11 cellular contexts compared by ENCODE assay signal in the genomic region with DNA sequence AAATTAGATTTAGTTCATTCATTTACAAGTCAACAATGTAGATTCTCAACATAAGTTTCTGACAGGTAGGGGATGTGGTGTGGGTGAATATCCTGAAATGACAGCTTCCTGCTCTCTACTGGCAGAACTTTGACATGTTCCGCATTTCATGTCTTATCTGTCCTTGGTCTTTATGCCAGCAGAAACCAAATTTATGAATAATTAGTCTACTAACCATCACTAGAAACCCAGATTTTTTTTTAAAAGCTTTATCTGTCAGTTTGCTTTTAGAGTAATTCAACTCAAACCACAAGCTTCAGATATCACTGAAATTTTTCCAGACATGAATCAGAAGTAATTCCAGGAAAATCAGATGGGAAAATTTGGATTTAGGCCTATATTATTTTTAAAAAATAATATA. TPM values are rescaled to one million over a fixed set of nuclear protein-coding genes. Genes with fewer than 3 reads are reported as not detected.
DNase-seq lines count a peak whose midpoint lies in the region; ATAC-seq and TF ChIP-seq lines count a peak whose summit lies in the region.
"Had no signal": no experiment of that assay in that cellular context is flagged by ENCODE, and none has a peak within 500 bp of the region (broad histone marks: within the 10 kb centered on the region; RNA-seq: fewer than 3 reads in every experiment).

No MANE protein-coding gene starts in this region.

- H3K36me3 Mint-ChIP-seq in CD8-positive, alpha-beta T cell, result peaks cover 51% of the 10 kb centered on the region
- peaks cover 25% of the 10 kb centered on the region for H3K36me3 Mint-ChIP-seq in activated naive CD8-positive, alpha-beta T cell treated with anti-CD3 and anti-CD28 coated beads, Interleukin-2, amount 50 U/mL, for 24 hours (ENCODE audit: low read depth)

- no peaks in the 10 kb centered on the region for H3K4me1 ChIP-seq in CD8-positive, alpha-beta T cell (ENCODE audit: insufficient read depth, low read length)
- H3K4me1 ChIP-seq in psoas muscle, result no peaks in the 10 kb centered on the region
- H3K4me1 ChIP-seq: BLaER1, sigmoid colon had no signal

- 89 to 95% (median 90%) methylated on average over 1 of the region's 1 CpG for WGBS in psoas muscle, 3 donors

- ATAC-seq in CD8-positive, alpha-beta T cell, result peak; percentile 44
- ATAC-seq in GM21390 (IDR thresholded peaks at IDR 0.05; ENCODE audit: unreplicated experiment) (peak; percentile 51), psoas muscle (no peak)
- ATAC-seq in activated naive CD8-positive, alpha-beta T cell treated with anti-CD3 and anti-CD28 coated beads, Interleukin-2, amount 50 U/mL, for 24 hours, result peak; percentile 46

- H3K27me3 ChIP-seq in CD8-positive, alpha-beta T cell (ENCODE audit: insufficient read depth, low read length), result no peaks in the 10 kb centered on the region
- H3K27me3 ChIP-seq in psoas muscle (ENCODE audit: insufficient read depth in 3 of 3, low read length in 2 of 3), result no peaks in the 10 kb centered on the region
- H3K27me3 ChIP-seq: BLaER1, sigmoid colon had no signal

- no peak overlapping the region for H3K27ac Mint-ChIP-seq in CD8-positive, alpha-beta T cell
- no peak overlapping the region for H3K27ac Mint-ChIP-seq in activated naive CD8-positive, alpha-beta T cell treated with anti-CD3 and anti-CD28 coated beads, Interleukin-2, amount 50 U/mL, for 24 hours

- POLR2A ChIA-PET in CD8-positive, alpha-beta T cell (lab: Charles Lee), result interaction anchor here (1.2 kb wide), 2 partner anchors 18 to 154 kb away, joined by 3 read pairs; a partner anchor contains a TSS

- TF ChIP-seq CTCF in CD8-positive, alpha-beta T cell (IDR thresholded peaks at IDR 0.05), result no peak
- TF ChIP-seq CTCF in psoas muscle (IDR thresholded peaks at IDR 0.05), result no peak

- intact Hi-C loops in CD8-positive, alpha-beta T cell (cut with DNase I, micrococcal nuclease), result no loop called here
- intact Hi-C loops in psoas muscle (cut with DNase I), result no loop called here

- H3K27me3 Mint-ChIP-seq in CD8-positive, alpha-beta T cell (ENCODE audit: low read depth), result no peaks in the 10 kb centered on the region
- no peaks in the 10 kb centered on the region for H3K27me3 Mint-ChIP-seq in activated naive CD8-positive, alpha-beta T cell treated with anti-CD3 and anti-CD28 coated beads, Interleukin-2, amount 50 U/mL, for 24 hours

- no peak for DNase-seq in CD8-positive, alpha-beta T cell
- peak; percentile 37 for DNase-seq in KBM-7
- no peak for DNase-seq in activated naive CD8-positive, alpha-beta T cell treated with anti-CD3 and anti-CD28 coated beads, Interleukin-2, amount 50 U/mL, for 24 hours
- no peak for DNase-seq in psoas muscle
- no peak for DNase-seq in NCI-H1105 (lab: John Stamatoyannopoulos, UW)
- DNase-seq in dermis blood vessel endothelial cell, result no peak
- no peak for DNase-seq in AG08396 (ENCODE audit: low spot score)
- DNase-seq: NCI-H2029 treated with DMSO at 0.1 percent for 48 hours, sigmoid colon had no signal

- H3K4me3 ChIP-seq in CD8-positive, alpha-beta T cell (ENCODE audit: low read depth, low read length), result no peak overlapping the region
- H3K4me3 ChIP-seq in psoas muscle, result no peak overlapping the region
- H3K4me3 ChIP-seq: BLaER1, sigmoid colon had no signal

- H3K9me3 ChIP-seq in CD8-positive, alpha-beta T cell (ENCODE audit: low read length), result no peaks in the 10 kb centered on the region
- H3K9me3 ChIP-seq in psoas muscle, result no peaks in the 10 kb centered on the region
- H3K9me3 ChIP-seq: BLaER1, sigmoid colon had no signal

- peaks cover 4% of the 10 kb centered on the region for H3K4me1 Mint-ChIP-seq in CD8-positive, alpha-beta T cell (ENCODE audit: low read depth)
- H3K4me1 Mint-ChIP-seq in activated naive CD8-positive, alpha-beta T cell treated with anti-CD3 and anti-CD28 coated beads, Interleukin-2, amount 50 U/mL, for 24 hours, result peaks cover 18% of the 10 kb centered on the region

- in situ Hi-C loops in KBM-7 (cut with MboI; ENCODE audit: low pct_unique_long_range_greater_than_20kb, low sequenced_read_pairs), result loop anchor here (25.0 kb wide), 1 partner anchor 204 kb away; no protein-coding TSS in a partner anchor

- H3K36me3 ChIP-seq in CD8-positive, alpha-beta T cell (ENCODE audit: insufficient read depth, low read length), result no peaks in the 10 kb centered on the region
- peaks cover 4 to 97% of the 10 kb centered on the region in 2 donors for H3K36me3 ChIP-seq in psoas muscle (ENCODE audit: insufficient read depth in 1 of 2, low read depth in 1 of 2)

- H3K27ac ChIP-seq in CD8-positive, alpha-beta T cell (ENCODE audit: low read depth, low read length), result no peak overlapping the region
- no peak overlapping the region for H3K27ac ChIP-seq in psoas muscle
- H3K27ac ChIP-seq: BLaER1, sigmoid colon had no signal

- H3K4me3 Mint-ChIP-seq in CD8-positive, alpha-beta T cell, result no peak overlapping the region
- H3K4me3 Mint-ChIP-seq in activated naive CD8-positive, alpha-beta T cell treated with anti-CD3 and anti-CD28 coated beads, Interleukin-2, amount 50 U/mL, for 24 hours, result no peak overlapping the region

- CTCF ChIA-PET in CD8-positive, alpha-beta T cell (lab: Charles Lee), result interaction anchor here (0.7 to 2.5 kb wide), 8 partner anchors 14 to 192 kb away, joined by 3 to 14 read pairs (median 4); no protein-coding TSS in a partner anchor

- H3K9me3 Mint-ChIP-seq in CD8-positive, alpha-beta T cell, result no peaks in the 10 kb centered on the region
- H3K9me3 Mint-ChIP-seq in activated naive CD8-positive, alpha-beta T cell treated with anti-CD3 and anti-CD28 coated beads, Interleukin-2, amount 50 U/mL, for 24 hours, result no peaks in the 10 kb centered on the region

RNA-seq across cellular contexts. Expression of a gene that starts 17.9 kb away (rescaled TPM):
- 1 to 10 TPM; 9.0 to 9.8 TPM for total RNA-seq in CD8-positive, alpha-beta T cell
- total RNA-seq in psoas muscle (10 to 100 TPM; 11.6 to 29.1 (median 20.3) TPM), dermis blood vessel endothelial cell (16.5 and 19.7 TPM in 2 replicates)
- 10 to 100 TPM in 1 of 3 donors, 1 to 10 TPM in 2; 6.4 to 12.4 (median 7.6) TPM for polyA plus RNA-seq in psoas muscle

Comparison
In these comparisons a context has a peak if more than half of its experiments do, and no peak if none do; other contexts are left out.
1. ATAC-seq: peak in CD8-positive, alpha-beta T cell (single experiment), GM21390 (single experiment) and activated naive CD8-positive, alpha-beta T cell treated with anti-CD3 and anti-CD28 coated beads, Interleukin-2, amount 50 U/mL, for 24 hours (single experiment); none in psoas muscle (0 of 4).